ENCODE assay signal across 12 cellular contexts in the genomic region with DNA sequence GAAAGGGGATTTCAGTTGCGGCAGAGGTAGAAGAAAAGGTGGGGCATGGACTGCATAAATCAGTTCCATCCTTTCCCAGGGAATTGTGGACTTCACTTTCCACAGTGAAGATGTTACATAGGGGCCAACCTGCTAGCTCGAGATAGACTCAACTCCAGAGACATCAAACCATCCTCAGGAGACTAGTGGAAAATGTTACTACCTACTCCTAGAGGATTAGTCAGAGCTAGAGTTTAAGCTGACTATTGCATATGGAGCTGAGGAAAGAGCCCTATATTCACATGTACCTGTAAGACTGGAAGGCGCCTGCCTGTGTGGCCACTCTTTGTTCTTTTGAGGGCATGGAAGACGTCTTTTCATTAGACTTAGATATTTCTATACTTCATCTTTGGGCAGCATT.
DNase-seq lines count a peak whose midpoint lies in the region; ATAC-seq, FAIRE-seq and TF ChIP-seq lines count a peak whose summit lies in the region.
"Had no signal": no experiment of that assay in that cellular context is flagged by ENCODE, and none has a peak within 500 bp of the region (broad histone marks: within the 10 kb centered on the region; RNA-seq: fewer than 3 reads in every experiment).

No MANE protein-coding gene starts in this region.

- no peak for DNase-seq in activated T-cell treated with anti-CD3 and anti-CD28 coated beads, Interleukin-2, amount 50 U/mL, for 24 hours
- DNase-seq in activated T-cell treated with anti-CD3 and anti-CD28 coated beads, Interleukin-2, amount 50 U/mL, for 4 hours = no peak
- DNase-seq in astrocyte (ENCODE audit: low read depth) (no peak), testis (no peak), GM13976 (ENCODE audit: low spot score) (no peak), NCI-H2227 (lab: John Stamatoyannopoulos, UW; ENCODE audit: unreplicated experiment) (no peak)
- DNase-seq in naive thymus-derived CD8-positive, alpha-beta T cell = no peak
- DNase-seq: KBM-7, NCI-H187 treated with DMSO at 0.1 percent for 48 hours, T1000 had no signal

- no peaks in the 10 kb centered on the region for H4K20me1 ChIP-seq in astrocyte (ENCODE audit: insufficient read depth, low read length)

- intact Hi-C loops in testis (cut with DNase I; ENCODE audit: low total_unique reads) = no loop called here

- no peak overlapping the region for H3K4me2 ChIP-seq in astrocyte (ENCODE audit: low read length)

- peaks cover 95% of the 10 kb centered on the region for H3K36me3 Mint-ChIP-seq in activated T-cell treated with anti-CD3 and anti-CD28 coated beads, Interleukin-2, amount 50 U/mL, for 24 hours (ENCODE audit: low read depth)
- H3K36me3 Mint-ChIP-seq in activated T-cell treated with anti-CD3 and anti-CD28 coated beads, Interleukin-2, amount 50 U/mL, for 4 hours (ENCODE audit: insufficient read depth) = peaks cover 57% of the 10 kb centered on the region
- peaks cover 12% of the 10 kb centered on the region for H3K36me3 Mint-ChIP-seq in astrocyte (ENCODE audit: low read depth, unreplicated experiment)
- H3K36me3 Mint-ChIP-seq in naive thymus-derived CD8-positive, alpha-beta T cell = peaks cover 4 to 99% (median 30%) of the 10 kb centered on the region in 3 donors

- in situ Hi-C loops in GM13976 (cut with MboI; ENCODE audit: low sequenced_read_pairs, unreplicated experiment) = loop anchor here (5.0 to 10.0 kb wide), 2 partner anchors 59 to 112 kb away; no protein-coding TSS in a partner anchor

- H3K27me3 Mint-ChIP-seq in activated T-cell treated with anti-CD3 and anti-CD28 coated beads, Interleukin-2, amount 50 U/mL, for 24 hours = no peaks in the 10 kb centered on the region
- H3K27me3 Mint-ChIP-seq in activated T-cell treated with anti-CD3 and anti-CD28 coated beads, Interleukin-2, amount 50 U/mL, for 4 hours (ENCODE audit: low read depth) = no peaks in the 10 kb centered on the region
- H3K27me3 Mint-ChIP-seq in astrocyte (ENCODE audit: low read depth, unreplicated experiment) = no peaks in the 10 kb centered on the region
- H3K27me3 Mint-ChIP-seq in naive thymus-derived CD8-positive, alpha-beta T cell = no peaks in the 10 kb centered on the region

- FAIRE-seq in astrocyte (lab: Jason Lieb, UNC) = no peak
- FAIRE-seq: A204.1 had no signal

- H3K4me3 ChIP-seq in astrocyte (ENCODE audit: insufficient read depth, low read depth, low read length) = no peak overlapping the region
- H3K4me3 ChIP-seq in testis = no peak overlapping the region

- H3K27me3 ChIP-seq in astrocyte (ENCODE audit: insufficient read depth, low read length) = no peaks in the 10 kb centered on the region
- no peaks in the 10 kb centered on the region for H3K27me3 ChIP-seq in testis

- no peak overlapping the region for H3K9ac ChIP-seq in astrocyte (ENCODE audit: low read length)

- no peaks in the 10 kb centered on the region for H3K9me3 Mint-ChIP-seq in activated T-cell treated with anti-CD3 and anti-CD28 coated beads, Interleukin-2, amount 50 U/mL, for 24 hours
- no peaks in the 10 kb centered on the region for H3K9me3 Mint-ChIP-seq in activated T-cell treated with anti-CD3 and anti-CD28 coated beads, Interleukin-2, amount 50 U/mL, for 4 hours
- no peaks in the 10 kb centered on the region for H3K9me3 Mint-ChIP-seq in astrocyte (ENCODE audit: unreplicated experiment)
- H3K9me3 Mint-ChIP-seq in naive thymus-derived CD8-positive, alpha-beta T cell = no peaks in the 10 kb centered on the region

- POLR2A ChIA-PET in naive thymus-derived CD8-positive, alpha-beta T cell (lab: Charles Lee) = no interaction called here

- no peaks in the 10 kb centered on the region for H3K4me1 ChIP-seq in astrocyte (ENCODE audit: insufficient read depth, low read length)
- peaks cover 33% of the 10 kb centered on the region for H3K4me1 ChIP-seq in testis

- no peak overlapping the region for H3K4me3 Mint-ChIP-seq in activated T-cell treated with anti-CD3 and anti-CD28 coated beads, Interleukin-2, amount 50 U/mL, for 24 hours
- H3K4me3 Mint-ChIP-seq in activated T-cell treated with anti-CD3 and anti-CD28 coated beads, Interleukin-2, amount 50 U/mL, for 4 hours = no peak overlapping the region
- H3K4me3 Mint-ChIP-seq in astrocyte (ENCODE audit: unreplicated experiment) = no peak overlapping the region
- no peak overlapping the region for H3K4me3 Mint-ChIP-seq in naive thymus-derived CD8-positive, alpha-beta T cell

- no peaks in the 10 kb centered on the region for H3K9me3 ChIP-seq in astrocyte (ENCODE audit: insufficient read depth, low read depth, low read length)
- no peaks in the 10 kb centered on the region for H3K9me3 ChIP-seq in testis

- no peak overlapping the region for H3K27ac ChIP-seq in astrocyte (ENCODE audit: low read depth, low read length)
- H3K27ac ChIP-seq in testis = peak overlapping the region; percentile 22 to 32

- no peaks in the 10 kb centered on the region for H3K79me2 ChIP-seq in astrocyte (ENCODE audit: insufficient read depth, low read length)

- H3K4me1 Mint-ChIP-seq in activated T-cell treated with anti-CD3 and anti-CD28 coated beads, Interleukin-2, amount 50 U/mL, for 24 hours (ENCODE audit: low read depth) = peaks cover 70% of the 10 kb centered on the region
- H3K4me1 Mint-ChIP-seq in activated T-cell treated with anti-CD3 and anti-CD28 coated beads, Interleukin-2, amount 50 U/mL, for 4 hours (ENCODE audit: low read depth) = peaks cover 59% of the 10 kb centered on the region
- peaks cover 17% of the 10 kb centered on the region for H3K4me1 Mint-ChIP-seq in astrocyte (ENCODE audit: low read depth, unreplicated experiment)
- H3K4me1 Mint-ChIP-seq in naive thymus-derived CD8-positive, alpha-beta T cell = peaks cover 15 to 29% (median 21%) of the 10 kb centered on the region in 4 donors

- WGBS in testis, 2 donors = 74 to 78% methylated on average over 4 of the region's 4 CpGs

- no peak for ATAC-seq in activated T-cell treated with anti-CD3 and anti-CD28 coated beads, Interleukin-2, amount 50 U/mL, for 4 hours
- no peak for ATAC-seq in naive thymus-derived CD8-positive, alpha-beta T cell
- no peak for ATAC-seq in HG03469 (IDR thresholded peaks at IDR 0.05; ENCODE audit: unreplicated experiment)

- TF ChIP-seq CTCF in astrocyte (IDR thresholded peaks at IDR 0.05; ENCODE audit: insufficient read depth, low read depth, low read length) = no peak
- TF ChIP-seq CTCF in testis (IDR thresholded peaks at IDR 0.05) = no peak
- no peak for TF ChIP-seq CTCF in GM13976 (IDR thresholded peaks at IDR 0.05; ENCODE audit: borderline replicate concordance, control extremely low read depth, extremely low read depth, insufficient read depth, missing control alignments)

- H3K36me3 ChIP-seq in astrocyte (ENCODE audit: insufficient read depth, low read length) (peaks cover 42% of the 10 kb centered on the region), testis (ENCODE audit: low read depth, missing control alignments) (no peaks in the 10 kb centered on the region)

- no peak overlapping the region for H2AFZ ChIP-seq in astrocyte (ENCODE audit: low read depth, low read length)

- peak overlapping the region; percentile 95 for H3K27ac Mint-ChIP-seq in activated T-cell treated with anti-CD3 and anti-CD28 coated beads, Interleukin-2, amount 50 U/mL, for 24 hours
- H3K27ac Mint-ChIP-seq in astrocyte (ENCODE audit: unreplicated experiment) = peak overlapping the region; percentile 48
- peak overlapping the region in 9 of 10 donors; percentile 33 to 89 (median 67) for H3K27ac Mint-ChIP-seq in naive thymus-derived CD8-positive, alpha-beta T cell

- TF ChIP-seq POLR2A in testis (IDR thresholded peaks at IDR 0.05) = no peak
